Comparison of ENCODE assay signal across 8 cellular contexts in genomic region chr4:78200949-78201348, GRCh38.
"Had no signal": no experiment of that assay in that cellular context is flagged by ENCODE, and none has a peak within 500 bp of the region (broad histone marks: within the 10 kb centered on the region; RNA-seq: fewer than 3 reads in every experiment).

No MANE protein-coding gene starts in this region.

- H3K27ac ChIP-seq: HL-60, KMS-11 had no signal

- ATAC-seq: K562 had no signal

- H3K4me3 Mint-ChIP-seq: IgD-negative memory B cell had no signal

- H3K4me2 ChIP-seq: KMS-11 had no signal

- DNase-seq: IMR-90, KBM-7, KG1 had no signal

- H3K36me3 Mint-ChIP-seq: IgD-negative memory B cell had no signal

- H3K9me3 Mint-ChIP-seq: IgD-negative memory B cell had no signal

- FAIRE-seq: HTR-8/SVneo, K562 had no signal

- H3K27ac Mint-ChIP-seq: IgD-negative memory B cell had no signal

- H3K9ac ChIP-seq: KMS-11 had no signal

- H3K4me3 ChIP-seq: K562 had no signal
